8 cellular contexts compared by ENCODE assay signal in the genomic region with DNA sequence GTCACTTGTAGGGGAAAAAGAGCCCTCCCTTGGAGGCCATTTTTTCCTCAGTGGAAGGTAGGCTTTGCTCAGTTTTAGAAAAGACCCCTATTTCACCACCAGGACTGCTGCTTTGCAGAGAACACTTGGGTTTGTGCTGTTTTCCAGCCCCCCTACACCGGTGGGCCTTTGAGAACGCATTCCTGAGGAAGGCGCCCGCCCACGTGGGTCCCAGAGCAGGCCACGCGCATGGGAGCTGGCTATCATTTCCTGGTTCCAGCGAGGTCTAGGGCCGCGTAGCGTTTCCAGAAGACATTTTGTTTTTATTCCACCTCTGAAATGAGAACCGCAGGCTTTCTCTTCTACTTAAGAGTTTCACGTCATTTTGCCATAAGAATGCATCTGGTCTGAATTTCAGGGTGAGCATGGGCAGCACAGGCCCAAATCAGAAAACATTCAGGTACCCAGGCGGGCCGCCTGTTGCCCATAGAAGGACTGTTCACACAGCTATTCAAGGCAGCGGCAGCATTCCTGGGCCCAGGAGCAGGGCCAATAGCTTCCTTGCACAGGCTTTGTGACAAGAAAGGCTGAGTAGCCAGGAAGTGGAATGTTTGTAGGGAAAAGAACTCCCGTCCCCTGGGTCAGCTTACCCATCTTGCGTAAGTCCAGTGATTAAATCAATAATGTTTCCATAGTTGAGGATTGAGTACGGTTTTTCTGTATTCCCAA. TPM values are rescaled to one million over a fixed set of nuclear protein-coding genes. Genes with fewer than 3 reads are reported as not detected.
A peak's percentile ranks its signal among the peaks of the same experiment; 100 is the strongest.
DNase-seq lines count a peak whose midpoint lies in the region; ATAC-seq and TF ChIP-seq lines count a peak whose summit lies in the region.

No MANE protein-coding gene starts in this region.

- DNase-seq in A673 (ENCODE audit: low spot score) (peak; percentile 22), HS-27A (ENCODE audit: low read depth) (peak; percentile 72), heart right ventricle (peak; percentile 72 to 84), ovary (peak; percentile 76 to 84 (median 79)), GDM1 (lab: John Stamatoyannopoulos, UW) (no peak), DMS 273 treated with DMSO at 0.1 percent for 48 hours (lab: John Stamatoyannopoulos, UW) (no peak), NCI-H1048 (lab: John Stamatoyannopoulos, UW) (no peak)
- peak; percentile 61 for DNase-seq in activated naive CD8-positive, alpha-beta T cell treated with anti-CD3 and anti-CD28 coated beads, Interleukin-2, amount 10 ng/mL, durations not matched to agents 7 days and 5 days

- no peak for TF ChIP-seq EP300 in ovary (IDR thresholded peaks at IDR 0.05)

- peaks cover 5% of the 10 kb centered on the region for H3K27me3 Mint-ChIP-seq in activated naive CD8-positive, alpha-beta T cell treated with anti-CD3 and anti-CD28 coated beads, Interleukin-2, amount 10 ng/mL, durations not matched to agents 7 days and 5 days

- H3K36me3 Mint-ChIP-seq in activated naive CD8-positive, alpha-beta T cell treated with anti-CD3 and anti-CD28 coated beads, Interleukin-2, amount 10 ng/mL, durations not matched to agents 7 days and 5 days = no peaks in the 10 kb centered on the region

- peak overlapping the region; percentile 89 for H3K4me3 ChIP-seq in A673 (ENCODE audit: low read depth, low read length, poor library complexity, severe bottlenecking)
- peak overlapping the region; percentile 26 to 92 (median 86) for H3K4me3 ChIP-seq in heart right ventricle
- H3K4me3 ChIP-seq in ovary = peak overlapping the region; percentile 45

- no peak for TF ChIP-seq POLR2A in ovary (IDR thresholded peaks at IDR 0.05)

- BruUV-seq in A673 (replicated peaks; lab: Mats Ljungman, UMichigan) = no TSS peak

- H3K27ac ChIP-seq in A673 (ENCODE audit: low read depth, low read length, poor library complexity, severe bottlenecking) = peak overlapping the region; percentile 83
- peak overlapping the region; percentile 96 to 100 (median 99) for H3K27ac ChIP-seq in heart right ventricle
- H3K27ac ChIP-seq in ovary = peak overlapping the region; percentile 98 to 99

- H3K4me1 ChIP-seq in A673 (ENCODE audit: insufficient read depth, low read length, poor library complexity, severe bottlenecking) (peaks cover 11% of the 10 kb centered on the region), heart right ventricle (peaks cover 13 to 58% (median 41%) of the 10 kb centered on the region in 9 donors), ovary (ENCODE audit: insufficient read depth) (peaks cover 8% of the 10 kb centered on the region)

- ATAC-seq in activated naive CD8-positive, alpha-beta T cell treated with anti-CD3 and anti-CD28 coated beads, Interleukin-2, amount 10 ng/mL, durations not matched to agents 7 days and 5 days (ENCODE audit: low read depth) = no peak
- ATAC-seq in heart right ventricle = peak in 7 of 8 donors; percentile 21 to 67 (median 52)

- no peaks in the 10 kb centered on the region for H3K27me3 ChIP-seq in A673 (replicated peaks; ENCODE audit: insufficient read depth, low read depth, low read length, poor library complexity)
- no peaks in the 10 kb centered on the region for H3K27me3 ChIP-seq in heart right ventricle
- no peaks in the 10 kb centered on the region for H3K27me3 ChIP-seq in ovary

- 4 to 8% methylated on average over 19 of the region's 19 CpGs for WGBS in heart right ventricle, 2 donors
- WGBS in ovary, 3 donors = 3 to 7% (median 5%) methylated on average over 19 of the region's 19 CpGs

- H3K9me3 ChIP-seq in A673 (ENCODE audit: low read depth, low read length, poor library complexity, severe bottlenecking) (no peaks in the 10 kb centered on the region), heart right ventricle (no peaks in the 10 kb centered on the region), ovary (no peaks in the 10 kb centered on the region)

- peaks cover 7% of the 10 kb centered on the region for H3K36me3 ChIP-seq in A673 (ENCODE audit: insufficient read depth, low read length, poor library complexity, severe bottlenecking)
- H3K36me3 ChIP-seq in heart right ventricle = peaks cover 0 to 9% (median under 1%) of the 10 kb centered on the region in 9 donors
- H3K36me3 ChIP-seq in ovary = no peaks in the 10 kb centered on the region

- H3K9me3 Mint-ChIP-seq in activated naive CD8-positive, alpha-beta T cell treated with anti-CD3 and anti-CD28 coated beads, Interleukin-2, amount 10 ng/mL, durations not matched to agents 7 days and 5 days = no peaks in the 10 kb centered on the region

- H3K27ac Mint-ChIP-seq in activated naive CD8-positive, alpha-beta T cell treated with anti-CD3 and anti-CD28 coated beads, Interleukin-2, amount 10 ng/mL, durations not matched to agents 7 days and 5 days = peak overlapping the region; percentile 94

- POLR2A ChIA-PET in A673 (lab: Charles Lee; ENCODE audit: low non-redundant PET) = no interaction called here
- POLR2A ChIA-PET in activated naive CD8-positive, alpha-beta T cell treated with anti-CD3 and anti-CD28 coated beads, Interleukin-2, amount 10 ng/mL, durations not matched to agents 7 days and 5 days (lab: Charles Lee) = interaction anchor here (0.9 to 4.6 kb wide), 11 partner anchors 9 to 116 kb away, joined by 3 to 38 read pairs (median 4); partner anchors contain the start of genes NOL9, PHF13, TAS1R1 and THAP3

- peaks cover 22% of the 10 kb centered on the region for H3K4me1 Mint-ChIP-seq in activated naive CD8-positive, alpha-beta T cell treated with anti-CD3 and anti-CD28 coated beads, Interleukin-2, amount 10 ng/mL, durations not matched to agents 7 days and 5 days

- TF ChIP-seq CTCF in A673 (conservative IDR thresholded peaks at IDR 0.05; ENCODE audit: low read depth, low read length) (no peak), heart right ventricle (IDR thresholded peaks at IDR 0.05) (peak in 1 of 9 donors; percentile 13), ovary (IDR thresholded peaks at IDR 0.05) (peak; percentile 6 to 51 (median 38))

- intact Hi-C loops in A673 (cut with micrococcal nuclease; ENCODE audit: unreplicated experiment) (no loop called here), heart right ventricle (cut with DNase I) (loop anchor here in 3 of 10 donors (1.0 to 10.0 kb wide), 3 partner anchors 9 to 52 kb away; partner anchors contain the start of genes NOL9 (in 2 of the 3), PHF13 (in 2 of the 3) and TAS1R1 (in 1 of the 3)), ovary (cut with DNase I) (no loop called here)

- H3K4me3 Mint-ChIP-seq in activated naive CD8-positive, alpha-beta T cell treated with anti-CD3 and anti-CD28 coated beads, Interleukin-2, amount 10 ng/mL, durations not matched to agents 7 days and 5 days = peak overlapping the region; percentile 83

- CTCF ChIA-PET in A673 (lab: Charles Lee) = no interaction called here

RNA-seq across cellular contexts. Expression of gene KLHL21, which starts 1.3 kb away (rescaled TPM):
- 29.4 and 38.0 TPM in 2 replicates for total RNA-seq in A673 (2021)
- 10 to 100 TPM; 39.0 to 42.0 TPM for total RNA-seq in activated naive CD8-positive, alpha-beta T cell treated with anti-CD3 and anti-CD28 coated beads, Interleukin-2, amount 10 ng/mL, durations not matched to agents 7 days and 5 days
- total RNA-seq in heart right ventricle = 10 to 100 TPM; 49.5 to 93.3 (median 70.4) TPM
- 10 to 100 TPM; 20.4 to 22.3 TPM for polyA plus RNA-seq in heart right ventricle
- 10 to 100 TPM; 24.1 to 39.6 (median 34.4) TPM for total RNA-seq in ovary
- polyA plus RNA-seq in ovary = 10 to 100 TPM; 14.4 to 40.4 TPM

RNA-seq across cellular contexts. Expression of gene PHF13, which starts 9.5 kb away (rescaled TPM):
- total RNA-seq in A673 (2021) (37.8 and 44.2 TPM in 2 replicates), heart right ventricle (10 to 100 TPM in 1 of 10 donors, 1 to 10 TPM in 9; 5.9 to 12.2 (median 8.0) TPM), ovary (10 to 100 TPM; 11.0 to 32.4 (median 16.5) TPM)
- total RNA-seq in activated naive CD8-positive, alpha-beta T cell treated with anti-CD3 and anti-CD28 coated beads, Interleukin-2, amount 10 ng/mL, durations not matched to agents 7 days and 5 days = 10 to 100 TPM; 12.1 TPM
- polyA plus RNA-seq in heart right ventricle (1 to 10 TPM; 3.7 to 5.2 TPM), ovary (10 to 100 TPM; 13.5 to 14.6 TPM)

RNA-seq across cellular contexts. Expression of gene THAP3, which starts 20.7 kb away (rescaled TPM):
- total RNA-seq in A673 (2021) = 23.6 and 27.9 TPM in 2 replicates
- 10 to 100 TPM; 21.5 to 25.4 TPM for total RNA-seq in activated naive CD8-positive, alpha-beta T cell treated with anti-CD3 and anti-CD28 coated beads, Interleukin-2, amount 10 ng/mL, durations not matched to agents 7 days and 5 days
- total RNA-seq in heart right ventricle = 10 to 100 TPM in 7 of 10 donors, 1 to 10 TPM in 3; 6.8 to 16.7 (median 11.2) TPM
- 10 to 100 TPM; 24.6 to 27.6 TPM for polyA plus RNA-seq in heart right ventricle
- total RNA-seq in ovary = 10 to 100 TPM; 15.7 to 24.6 (median 18.8) TPM
- polyA plus RNA-seq in ovary = 10 to 100 TPM in 1 of 2 donors, 1 to 10 TPM in 1; 5.6 to 33.6 TPM

RNA-seq across cellular contexts. Expression of gene ZBTB48, which starts 24.2 kb away (rescaled TPM):
- 29.9 and 35.3 TPM in 2 replicates for total RNA-seq in A673 (2021)
- 10 to 100 TPM; 42.7 to 52.9 TPM for total RNA-seq in activated naive CD8-positive, alpha-beta T cell treated with anti-CD3 and anti-CD28 coated beads, Interleukin-2, amount 10 ng/mL, durations not matched to agents 7 days and 5 days
- 10 to 100 TPM in 6 of 10 donors, 1 to 10 TPM in 4; 7.3 to 16.6 (median 11.0) TPM for total RNA-seq in heart right ventricle
- polyA plus RNA-seq in heart right ventricle = 10 to 100 TPM; 18.3 to 41.5 TPM
- 10 to 100 TPM; 20.4 to 42.5 (median 33.7) TPM for total RNA-seq in ovary
- polyA plus RNA-seq in ovary = 10 to 100 TPM in 1 of 2 donors, 1 to 10 TPM in 1; 8.0 to 37.7 TPM

RNA-seq across cellular contexts. Expression of gene TAS1R1, which starts 48.9 kb away (rescaled TPM):
- not detected in 2 replicates for total RNA-seq in A673 (2021)
- total RNA-seq in activated naive CD8-positive, alpha-beta T cell treated with anti-CD3 and anti-CD28 coated beads, Interleukin-2, amount 10 ng/mL, durations not matched to agents 7 days and 5 days = not detected
- not detected for total RNA-seq in heart right ventricle
- not detected for polyA plus RNA-seq in heart right ventricle
- under 1 TPM in 5 of 7 donors, not detected in 2; 0.20 to 0.42 (median 0.33) TPM for total RNA-seq in ovary
- under 1 TPM in 1 of 2 donors, not detected in 1; 0.74 TPM for polyA plus RNA-seq in ovary

Comparison
In these comparisons a context has a peak if more than half of its experiments do, and no peak if none do; other contexts are left out.
1. DNase-seq: peak in A673 (single experiment), HS-27A (single experiment), activated naive CD8-positive, alpha-beta T cell treated with anti-CD3 and anti-CD28 coated beads, Interleukin-2, amount 10 ng/mL, durations not matched to agents 7 days and 5 days (single experiment), heart right ventricle (2 of 2) and ovary (5 of 5); none in GDM1 (single experiment), DMS 273 treated with DMSO at 0.1 percent for 48 hours (single experiment) and NCI-H1048 (single experiment).
2. Peak in every context shown above with its lines, with median percentiles within 50 percentile points of each other: H3K27ac ChIP-seq and H3K4me3 ChIP-seq.